Comparison of ENCODE assay signal across 11 cellular contexts in genomic region chr17:78113804-78114785, GRCh38. TPM values are rescaled to one million over a fixed set of nuclear protein-coding genes. Genes with fewer than 3 reads are reported as not detected.
DNase-seq lines count a peak whose midpoint lies in the region; ATAC-seq, FAIRE-seq and TF ChIP-seq lines count a peak whose summit lies in the region.
"Had no signal": no experiment of that assay in that cellular context is flagged by ENCODE, and none has a peak within 500 bp of the region (broad histone marks: within the 10 kb centered on the region; RNA-seq: fewer than 3 reads in every experiment).

No MANE protein-coding gene starts in this region.

- peak; percentile 20 for FAIRE-seq in HTR-8/SVneo (lab: Jason Lieb, UNC)

- no peak for TF ChIP-seq CTCF in CD4-positive, alpha-beta T cell (IDR thresholded peaks at IDR 0.05)

- POLR2A ChIA-PET in CD4-positive, alpha-beta T cell (lab: Charles Lee): interaction anchor here (0.6 to 9.3 kb wide), 8 partner anchors 14 to 72 kb away, joined by 3 to 151 read pairs (median 8); partner anchors contain the start of genes TK1, TMC6 and TMC8
- POLR2A ChIA-PET in naive thymus-derived CD4-positive, alpha-beta T cell (lab: Charles Lee): interaction anchor here (0.6 to 12.0 kb wide), 9 partner anchors 18 to 1381 kb away, joined by 3 to 463 read pairs (median 6); partner anchors contain the start of genes TMC6 and TMC8

- intact Hi-C loops in CD4-positive, alpha-beta T cell (cut with DNase I, micrococcal nuclease): loop anchor here in 1 of 2 experiments (1.0 to 5.0 kb wide), 3 partner anchors 33 to 137 kb away; partner anchors contain the start of gene C17orf99
- intact Hi-C loops in naive thymus-derived CD4-positive, alpha-beta T cell (cut with micrococcal nuclease): loop anchor here in 1 of 2 donors (2.0 to 5.0 kb wide), 2 partner anchors 63 to 138 kb away; no protein-coding TSS in a partner anchor
- intact Hi-C loops in left colon (cut with DNase I, micrococcal nuclease): loop anchor here (10.0 kb wide), 2 partner anchors 61 to 131 kb away; no protein-coding TSS in a partner anchor

- H3K4me1 ChIP-seq in naive thymus-derived CD4-positive, alpha-beta T cell (ENCODE audit: control insufficient read depth in 2 of 2, insufficient read depth in 2 of 2, low read length in 2 of 2): peaks cover 21 to 41% of the 10 kb centered on the region in 2 donors

- peak overlapping the region; percentile 34 for H3K4me3 Mint-ChIP-seq in CD4-positive, alpha-beta T cell
- peak overlapping the region in 8 of 10 donors; percentile 19 to 62 (median 30) for H3K4me3 Mint-ChIP-seq in naive thymus-derived CD4-positive, alpha-beta T cell

- H3K27me3 ChIP-seq in CD4-positive, alpha-beta T cell (ENCODE audit: control insufficient read depth, insufficient read depth, low read length): no peaks in the 10 kb centered on the region
- no peaks in the 10 kb centered on the region for H3K27me3 ChIP-seq in naive thymus-derived CD4-positive, alpha-beta T cell (ENCODE audit: control insufficient read depth in 2 of 2, insufficient read depth in 2 of 2, low read length in 2 of 2)

- peaks cover 66% of the 10 kb centered on the region for H3K36me3 Mint-ChIP-seq in CD4-positive, alpha-beta T cell (ENCODE audit: low read depth)
- H3K36me3 Mint-ChIP-seq in naive thymus-derived CD4-positive, alpha-beta T cell: peaks cover 3 to 31% (median 20%) of the 10 kb centered on the region in 5 donors

- CTCF ChIA-PET in CD4-positive, alpha-beta T cell (lab: Charles Lee): interaction anchor here (0.9 to 2.8 kb wide), 8 partner anchors 12 to 63 kb away, joined by 3 to 37 read pairs (median 9); partner anchors contain the start of genes TMC6 and TMC8
- CTCF ChIA-PET in naive thymus-derived CD4-positive, alpha-beta T cell (lab: Charles Lee): interaction anchor here (0.6 to 4.6 kb wide), 8 partner anchors 8 to 778 kb away, joined by 3 to 39 read pairs (median 4); partner anchors contain the start of gene TMC8

- H3K4me1 Mint-ChIP-seq in CD4-positive, alpha-beta T cell (ENCODE audit: low read depth): peaks cover 35% of the 10 kb centered on the region
- H3K4me1 Mint-ChIP-seq in naive thymus-derived CD4-positive, alpha-beta T cell: peaks cover 30 to 61% (median 44%) of the 10 kb centered on the region in 7 donors

- no peaks in the 10 kb centered on the region for H3K9me3 ChIP-seq in CD4-positive, alpha-beta T cell (ENCODE audit: control insufficient read depth, low read length)
- H3K9me3 ChIP-seq in naive thymus-derived CD4-positive, alpha-beta T cell (ENCODE audit: control insufficient read depth in 2 of 3, low read length in 3 of 3): no peaks in the 10 kb centered on the region

- peak in 1 of 10 experiments; percentile 2 for DNase-seq in CD4-positive, alpha-beta T cell
- DNase-seq in HTR-8/SVneo (ENCODE audit: insufficient read length, low spot score): no peak
- DNase-seq in activated naive CD4-positive, alpha-beta T cell treated with anti-CD3 and anti-CD28 coated beads, Interleukin-2, amount 50 U/mL, for 16 hours: peak; percentile 9
- DNase-seq in naive thymus-derived CD4-positive, alpha-beta T cell: peak in 2 of 9 donors; percentile 9 to 37
- DNase-seq in left colon: no peak
- DNase-seq in hypothalamus (lab: John Stamatoyannopoulos, UW): no peak
- DNase-seq in NK-92 treated with Interleukin-12 subunit alpha and Interleukin-12 subunit beta, amount 100 ng/mL, for 24 hours (lab: John Stamatoyannopoulos, UW): no peak
- DNase-seq: kidney glomerular epithelial cell, NCI-H2029 had no signal

- peak overlapping the region; percentile 33 for H3K27ac ChIP-seq in CD4-positive, alpha-beta T cell (ENCODE audit: low read depth, low read length)
- H3K27ac ChIP-seq in naive thymus-derived CD4-positive, alpha-beta T cell (ENCODE audit: low read depth, low read length): peak overlapping the region; percentile 43

- no peaks in the 10 kb centered on the region for H3K9me3 Mint-ChIP-seq in CD4-positive, alpha-beta T cell
- H3K9me3 Mint-ChIP-seq in naive thymus-derived CD4-positive, alpha-beta T cell: peaks cover 0 to 15% (median 0%) of the 10 kb centered on the region in 11 donors

- H3K36me3 ChIP-seq in naive thymus-derived CD4-positive, alpha-beta T cell (ENCODE audit: control insufficient read depth in 2 of 3, insufficient read depth in 3 of 3, low read length in 3 of 3): peaks cover 19 to 95% (median 31%) of the 10 kb centered on the region in 3 experiments

- H3K27ac Mint-ChIP-seq in CD4-positive, alpha-beta T cell: peak overlapping the region; percentile 84
- peak overlapping the region; percentile 65 to 95 (median 84) for H3K27ac Mint-ChIP-seq in naive thymus-derived CD4-positive, alpha-beta T cell

- ATAC-seq in CD4-positive, alpha-beta T cell (ENCODE audit: poor library complexity): peak; percentile 25
- ATAC-seq in naive thymus-derived CD4-positive, alpha-beta T cell: peak; percentile 50
- ATAC-seq in left colon (no peak), HG03571 (IDR thresholded peaks at IDR 0.05; ENCODE audit: unreplicated experiment) (no peak)
- ATAC-seq: SK-N-SH treated with all-trans-retinoic acid at 6 μM for 48 hours had no signal

- no peaks in the 10 kb centered on the region for H3K27me3 Mint-ChIP-seq in CD4-positive, alpha-beta T cell
- H3K27me3 Mint-ChIP-seq in naive thymus-derived CD4-positive, alpha-beta T cell: no peaks in the 10 kb centered on the region

- no peak overlapping the region for H3K4me3 ChIP-seq in naive thymus-derived CD4-positive, alpha-beta T cell (ENCODE audit: low read length)

RNA-seq across cellular contexts. Expression of gene TMC6, which starts 14.5 kb away (rescaled TPM):
- 100 to 1,000 TPM; 645 to 659 TPM for total RNA-seq in CD4-positive, alpha-beta T cell
- total RNA-seq in naive thymus-derived CD4-positive, alpha-beta T cell: 100 to 1,000 TPM; 574 to 808 (median 773) TPM
- 100 to 1,000 TPM; 165 to 247 TPM for polyA plus RNA-seq in naive thymus-derived CD4-positive, alpha-beta T cell
- total RNA-seq in left colon: 100 to 1,000 TPM in 1 of 2 donors, 10 to 100 TPM in 1; 83.5 to 119 TPM

RNA-seq across cellular contexts. Expression of gene TMC8, which starts 16.5 kb away (rescaled TPM):
- total RNA-seq in CD4-positive, alpha-beta T cell: 100 to 1,000 TPM; 567 to 577 TPM
- total RNA-seq in naive thymus-derived CD4-positive, alpha-beta T cell: 100 to 1,000 TPM; 423 to 593 (median 509) TPM
- polyA plus RNA-seq in naive thymus-derived CD4-positive, alpha-beta T cell: 100 to 1,000 TPM in 1 of 2 donors, 10 to 100 TPM in 1; 94.4 to 217 TPM
- total RNA-seq in left colon: 1 to 10 TPM; 3.4 to 8.8 TPM

RNA-seq across cellular contexts. Expression of gene C17orf99, which starts 32.1 kb away (rescaled TPM):
- not detected for total RNA-seq in CD4-positive, alpha-beta T cell
- 1 to 10 TPM in 1 of 5 experiments, under 1 TPM in 1, not detected in 3; 0.10 to 1.0 TPM for total RNA-seq in naive thymus-derived CD4-positive, alpha-beta T cell
- not detected for polyA plus RNA-seq in naive thymus-derived CD4-positive, alpha-beta T cell
- not detected for total RNA-seq in left colon

RNA-seq across cellular contexts. Expression of gene SYNGR2, which starts 54.3 kb away (rescaled TPM):
- 10 to 100 TPM; 34.9 to 41.3 TPM for total RNA-seq in CD4-positive, alpha-beta T cell
- 100 to 1,000 TPM in 1 of 5 experiments, 10 to 100 TPM in 4; 47.6 to 109 (median 58.6) TPM for total RNA-seq in naive thymus-derived CD4-positive, alpha-beta T cell
- polyA plus RNA-seq in naive thymus-derived CD4-positive, alpha-beta T cell: 100 to 1,000 TPM in 1 of 2 donors, 10 to 100 TPM in 1; 94.6 to 118 TPM
- 100 to 1,000 TPM; 173 to 188 TPM for total RNA-seq in left colon

Comparison
In these comparisons a context has a peak if more than half of its experiments do, and no peak if none do; other contexts are left out.
1. ATAC-seq: peak in CD4-positive, alpha-beta T cell (single experiment) and naive thymus-derived CD4-positive, alpha-beta T cell (single experiment); none in left colon (single experiment) and HG03571 (single experiment).
2. RNA of gene TMC6, which starts 14.5 kb away (total RNA-seq): 574 to 808 TPM in naive thymus-derived CD4-positive, alpha-beta T cell and 645 to 659 TPM in CD4-positive, alpha-beta T cell; 83.5 to 119 TPM in left colon; every median in the first group is over 4 times any median in the second.
3. RNA of gene TMC8, which starts 16.5 kb away (total RNA-seq): 567 to 577 TPM in CD4-positive, alpha-beta T cell and 423 to 593 TPM in naive thymus-derived CD4-positive, alpha-beta T cell; 3.4 to 8.8 TPM in left colon; every median in the first group is over 10 times any median in the second.